1 cellular context compared by ENCODE assay signal in the genomic region with DNA sequence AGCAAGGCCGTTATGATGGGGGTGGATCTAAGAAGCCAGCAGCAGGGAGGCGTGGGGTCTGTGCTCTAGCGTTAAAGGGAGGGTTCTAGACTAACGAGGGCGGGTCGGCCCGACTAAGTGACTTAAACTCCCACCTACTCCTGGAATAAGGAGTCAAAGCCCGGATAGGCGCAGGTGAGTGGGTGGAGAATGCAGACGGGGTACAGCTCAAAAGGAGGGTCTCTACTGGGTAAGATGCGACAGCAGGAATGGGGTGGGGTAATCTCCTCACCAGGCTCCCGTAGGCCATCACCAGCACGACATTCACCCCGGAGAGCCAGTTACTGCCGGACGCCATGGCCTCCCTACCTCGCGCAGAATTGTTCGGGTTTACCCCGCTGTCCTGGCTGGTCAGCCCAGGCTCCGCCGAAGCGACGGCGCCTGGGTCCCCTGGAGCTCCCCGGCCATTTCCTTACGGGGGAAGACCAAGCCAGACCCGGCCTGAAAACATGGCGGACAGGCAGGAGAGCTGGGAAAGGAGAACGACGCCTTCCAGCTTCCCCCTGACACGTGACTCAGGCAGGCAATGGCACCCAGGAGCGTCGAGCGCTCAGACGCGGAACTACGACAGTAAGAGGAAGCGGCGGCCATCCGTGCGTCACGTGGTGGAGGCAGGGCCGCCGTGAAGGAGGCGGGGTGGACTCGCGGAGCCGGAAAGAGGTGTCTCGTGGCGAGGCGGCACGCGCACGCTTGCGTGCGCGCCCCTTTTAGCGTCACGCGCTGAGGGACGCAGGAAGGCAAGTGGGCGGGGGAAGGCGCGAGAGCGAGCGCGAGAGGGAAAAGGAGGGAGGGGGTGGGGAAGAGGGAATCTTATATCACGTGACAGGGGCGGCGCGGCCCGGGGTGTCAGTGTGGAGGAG.
TF ChIP-seq lines count a peak whose summit lies in the region.

A gene with protein sequence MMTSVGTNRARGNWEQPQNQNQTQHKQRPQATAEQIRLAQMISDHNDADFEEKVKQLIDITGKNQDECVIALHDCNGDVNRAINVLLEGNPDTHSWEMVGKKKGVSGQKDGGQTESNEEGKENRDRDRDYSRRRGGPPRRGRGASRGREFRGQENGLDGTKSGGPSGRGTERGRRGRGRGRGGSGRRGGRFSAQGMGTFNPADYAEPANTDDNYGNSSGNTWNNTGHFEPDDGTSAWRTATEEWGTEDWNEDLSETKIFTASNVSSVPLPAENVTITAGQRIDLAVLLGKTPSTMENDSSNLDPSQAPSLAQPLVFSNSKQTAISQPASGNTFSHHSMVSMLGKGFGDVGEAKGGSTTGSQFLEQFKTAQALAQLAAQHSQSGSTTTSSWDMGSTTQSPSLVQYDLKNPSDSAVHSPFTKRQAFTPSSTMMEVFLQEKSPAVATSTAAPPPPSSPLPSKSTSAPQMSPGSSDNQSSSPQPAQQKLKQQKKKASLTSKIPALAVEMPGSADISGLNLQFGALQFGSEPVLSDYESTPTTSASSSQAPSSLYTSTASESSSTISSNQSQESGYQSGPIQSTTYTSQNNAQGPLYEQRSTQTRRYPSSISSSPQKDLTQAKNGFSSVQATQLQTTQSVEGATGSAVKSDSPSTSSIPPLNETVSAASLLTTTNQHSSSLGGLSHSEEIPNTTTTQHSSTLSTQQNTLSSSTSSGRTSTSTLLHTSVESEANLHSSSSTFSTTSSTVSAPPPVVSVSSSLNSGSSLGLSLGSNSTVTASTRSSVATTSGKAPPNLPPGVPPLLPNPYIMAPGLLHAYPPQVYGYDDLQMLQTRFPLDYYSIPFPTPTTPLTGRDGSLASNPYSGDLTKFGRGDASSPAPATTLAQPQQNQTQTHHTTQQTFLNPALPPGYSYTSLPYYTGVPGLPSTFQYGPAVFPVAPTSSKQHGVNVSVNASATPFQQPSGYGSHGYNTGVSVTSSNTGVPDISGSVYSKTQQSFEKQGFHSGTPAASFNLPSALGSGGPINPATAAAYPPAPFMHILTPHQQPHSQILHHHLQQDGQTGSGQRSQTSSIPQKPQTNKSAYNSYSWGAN (plus strand): TSS at position 885 of the 899 bp plus-strand sequence. CDS start 4,169 bp downstream, outside the sequence.

TF ChIP-seq in HepG2, 621 proteins besides CTCF, POLR2A, EP300 and RAD21 (continued from another document and continues in another):
- TF ChIP-seq, protein P1, sequence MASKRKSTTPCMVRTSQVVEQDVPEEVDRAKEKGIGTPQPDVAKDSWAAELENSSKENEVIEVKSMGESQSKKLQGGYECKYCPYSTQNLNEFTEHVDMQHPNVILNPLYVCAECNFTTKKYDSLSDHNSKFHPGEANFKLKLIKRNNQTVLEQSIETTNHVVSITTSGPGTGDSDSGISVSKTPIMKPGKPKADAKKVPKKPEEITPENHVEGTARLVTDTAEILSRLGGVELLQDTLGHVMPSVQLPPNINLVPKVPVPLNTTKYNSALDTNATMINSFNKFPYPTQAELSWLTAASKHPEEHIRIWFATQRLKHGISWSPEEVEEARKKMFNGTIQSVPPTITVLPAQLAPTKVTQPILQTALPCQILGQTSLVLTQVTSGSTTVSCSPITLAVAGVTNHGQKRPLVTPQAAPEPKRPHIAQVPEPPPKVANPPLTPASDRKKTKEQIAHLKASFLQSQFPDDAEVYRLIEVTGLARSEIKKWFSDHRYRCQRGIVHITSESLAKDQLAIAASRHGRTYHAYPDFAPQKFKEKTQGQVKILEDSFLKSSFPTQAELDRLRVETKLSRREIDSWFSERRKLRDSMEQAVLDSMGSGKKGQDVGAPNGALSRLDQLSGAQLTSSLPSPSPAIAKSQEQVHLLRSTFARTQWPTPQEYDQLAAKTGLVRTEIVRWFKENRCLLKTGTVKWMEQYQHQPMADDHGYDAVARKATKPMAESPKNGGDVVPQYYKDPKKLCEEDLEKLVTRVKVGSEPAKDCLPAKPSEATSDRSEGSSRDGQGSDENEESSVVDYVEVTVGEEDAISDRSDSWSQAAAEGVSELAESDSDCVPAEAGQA (IDR thresholded peaks at IDR 0.05; ENCODE audit: low read depth) = peak; percentile 90
- TF ChIP-seq, protein P1 (CRISPR knock-in tag; IDR thresholded peaks at IDR 0.05; ENCODE audit: borderline replicate concordance) = peak; percentile 65; the same call in 1 of the 2 replicates
- TF ChIP-seq MTF2 (CRISPR knock-in tag; IDR thresholded peaks at IDR 0.05; ENCODE audit: borderline replicate concordance) (no peak), AHR (CRISPR knock-in tag; IDR thresholded peaks at IDR 0.05) (peak; percentile 21; the same call in 1 of the 2 replicates), ZNF263 (CRISPR knock-in tag; IDR thresholded peaks at IDR 0.05) (peak; percentile 56), TMF1 (CRISPR knock-in tag; IDR thresholded peaks at IDR 0.05; ENCODE audit: low read depth) (peak; percentile 53; the same call in 1 of the 2 replicates), SAFB2 (CRISPR knock-in tag; IDR thresholded peaks at IDR 0.05; ENCODE audit: borderline replicate concordance, low read depth) (peak; percentile 82; the same call in 1 of the 2 replicates), ZNF670 (CRISPR knock-in tag; IDR thresholded peaks at IDR 0.05; ENCODE audit: borderline replicate concordance) (peak; percentile 86; the same call in 1 of the 2 replicates), ETV5 (CRISPR knock-in tag; IDR thresholded peaks at IDR 0.05; ENCODE audit: borderline replicate concordance) (peak; percentile 87), RBM22 (optimal IDR thresholded peaks at IDR 0.05; ENCODE audit: low read length) (no peak), SP140L (CRISPR knock-in tag; IDR thresholded peaks at IDR 0.05; ENCODE audit: borderline replicate concordance) (0 out of 2 replicates have a peak, but pooled peaks have one; percentile 28), SKI (IDR thresholded peaks at IDR 0.05; ENCODE audit: partially characterized antibody) (peak; percentile 71), NFIB (CRISPR knock-in tag; IDR thresholded peaks at IDR 0.05; ENCODE audit: borderline replicate concordance) (no peak), ZNF792 (CRISPR knock-in tag; IDR thresholded peaks at IDR 0.05) (peak; percentile 75), HNRNPL (IDR thresholded peaks at IDR 0.05; ENCODE audit: low read depth, low read length) (0 out of 2 replicates have a peak, but pooled peaks have one; percentile 53), KLF13 (CRISPR knock-in tag; IDR thresholded peaks at IDR 0.05) (peak; percentile 77; the same call in 1 of the 2 replicates), ZNF615 (CRISPR knock-in tag; IDR thresholded peaks at IDR 0.05; ENCODE audit: borderline replicate concordance) (no peak), TBX3 (IDR thresholded peaks at IDR 0.05; ENCODE audit: borderline replicate concordance) (peak; percentile 55; the same call in 1 of the 2 replicates), ZNF446 (CRISPR knock-in tag; IDR thresholded peaks at IDR 0.05) (no peak; the same call in 1 of the 2 replicates), CCAR2 (optimal IDR thresholded peaks at IDR 0.05; ENCODE audit: low read depth, low read length) (no peak), AGO1 (IDR thresholded peaks at IDR 0.05; ENCODE audit: low read depth, low read length, poor library complexity, severe bottlenecking) (peak; percentile 44), SMYD3 (CRISPR knock-in tag; IDR thresholded peaks at IDR 0.05) (no peak), ZBTB7B (CRISPR knock-in tag; IDR thresholded peaks at IDR 0.05) (peak; percentile 29; the same call in 1 of the 2 replicates), SALL2 (CRISPR knock-in tag; IDR thresholded peaks at IDR 0.05) (peak; percentile 93; the same call in 1 of the 2 replicates)
- TF ChIP-seq, protein P2, sequence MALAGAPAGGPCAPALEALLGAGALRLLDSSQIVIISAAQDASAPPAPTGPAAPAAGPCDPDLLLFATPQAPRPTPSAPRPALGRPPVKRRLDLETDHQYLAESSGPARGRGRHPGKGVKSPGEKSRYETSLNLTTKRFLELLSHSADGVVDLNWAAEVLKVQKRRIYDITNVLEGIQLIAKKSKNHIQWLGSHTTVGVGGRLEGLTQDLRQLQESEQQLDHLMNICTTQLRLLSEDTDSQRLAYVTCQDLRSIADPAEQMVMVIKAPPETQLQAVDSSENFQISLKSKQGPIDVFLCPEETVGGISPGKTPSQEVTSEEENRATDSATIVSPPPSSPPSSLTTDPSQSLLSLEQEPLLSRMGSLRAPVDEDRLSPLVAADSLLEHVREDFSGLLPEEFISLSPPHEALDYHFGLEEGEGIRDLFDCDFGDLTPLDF (CRISPR knock-in tag; IDR thresholded peaks at IDR 0.05) = peak; percentile 55; the same call in 1 of the 2 replicates
- TF ChIP-seq, protein P3, sequence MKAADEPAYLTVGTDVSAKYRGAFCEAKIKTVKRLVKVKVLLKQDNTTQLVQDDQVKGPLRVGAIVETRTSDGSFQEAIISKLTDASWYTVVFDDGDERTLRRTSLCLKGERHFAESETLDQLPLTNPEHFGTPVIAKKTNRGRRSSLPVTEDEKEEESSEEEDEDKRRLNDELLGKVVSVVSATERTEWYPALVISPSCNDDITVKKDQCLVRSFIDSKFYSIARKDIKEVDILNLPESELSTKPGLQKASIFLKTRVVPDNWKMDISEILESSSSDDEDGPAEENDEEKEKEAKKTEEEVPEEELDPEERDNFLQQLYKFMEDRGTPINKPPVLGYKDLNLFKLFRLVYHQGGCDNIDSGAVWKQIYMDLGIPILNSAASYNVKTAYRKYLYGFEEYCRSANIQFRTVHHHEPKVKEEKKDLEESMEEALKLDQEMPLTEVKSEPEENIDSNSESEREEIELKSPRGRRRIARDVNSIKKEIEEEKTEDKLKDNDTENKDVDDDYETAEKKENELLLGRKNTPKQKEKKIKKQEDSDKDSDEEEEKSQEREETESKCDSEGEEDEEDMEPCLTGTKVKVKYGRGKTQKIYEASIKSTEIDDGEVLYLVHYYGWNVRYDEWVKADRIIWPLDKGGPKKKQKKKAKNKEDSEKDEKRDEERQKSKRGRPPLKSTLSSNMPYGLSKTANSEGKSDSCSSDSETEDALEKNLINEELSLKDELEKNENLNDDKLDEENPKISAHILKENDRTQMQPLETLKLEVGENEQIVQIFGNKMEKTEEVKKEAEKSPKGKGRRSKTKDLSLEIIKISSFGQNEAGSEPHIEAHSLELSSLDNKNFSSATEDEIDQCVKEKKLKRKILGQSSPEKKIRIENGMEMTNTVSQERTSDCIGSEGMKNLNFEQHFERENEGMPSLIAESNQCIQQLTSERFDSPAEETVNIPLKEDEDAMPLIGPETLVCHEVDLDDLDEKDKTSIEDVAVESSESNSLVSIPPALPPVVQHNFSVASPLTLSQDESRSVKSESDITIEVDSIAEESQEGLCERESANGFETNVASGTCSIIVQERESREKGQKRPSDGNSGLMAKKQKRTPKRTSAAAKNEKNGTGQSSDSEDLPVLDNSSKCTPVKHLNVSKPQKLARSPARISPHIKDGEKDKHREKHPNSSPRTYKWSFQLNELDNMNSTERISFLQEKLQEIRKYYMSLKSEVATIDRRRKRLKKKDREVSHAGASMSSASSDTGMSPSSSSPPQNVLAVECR (CRISPR knock-in tag; IDR thresholded peaks at IDR 0.05; ENCODE audit: borderline replicate concordance) = peak; percentile 93
- TF ChIP-seq, protein P4, sequence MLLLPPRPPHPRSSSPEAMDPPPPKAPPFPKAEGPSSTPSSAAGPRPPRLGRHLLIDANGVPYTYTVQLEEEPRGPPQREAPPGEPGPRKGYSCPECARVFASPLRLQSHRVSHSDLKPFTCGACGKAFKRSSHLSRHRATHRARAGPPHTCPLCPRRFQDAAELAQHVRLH (CRISPR knock-in tag; IDR thresholded peaks at IDR 0.05; ENCODE audit: borderline replicate concordance, low read depth) = peak; percentile 96
- TF ChIP-seq, protein P5, sequence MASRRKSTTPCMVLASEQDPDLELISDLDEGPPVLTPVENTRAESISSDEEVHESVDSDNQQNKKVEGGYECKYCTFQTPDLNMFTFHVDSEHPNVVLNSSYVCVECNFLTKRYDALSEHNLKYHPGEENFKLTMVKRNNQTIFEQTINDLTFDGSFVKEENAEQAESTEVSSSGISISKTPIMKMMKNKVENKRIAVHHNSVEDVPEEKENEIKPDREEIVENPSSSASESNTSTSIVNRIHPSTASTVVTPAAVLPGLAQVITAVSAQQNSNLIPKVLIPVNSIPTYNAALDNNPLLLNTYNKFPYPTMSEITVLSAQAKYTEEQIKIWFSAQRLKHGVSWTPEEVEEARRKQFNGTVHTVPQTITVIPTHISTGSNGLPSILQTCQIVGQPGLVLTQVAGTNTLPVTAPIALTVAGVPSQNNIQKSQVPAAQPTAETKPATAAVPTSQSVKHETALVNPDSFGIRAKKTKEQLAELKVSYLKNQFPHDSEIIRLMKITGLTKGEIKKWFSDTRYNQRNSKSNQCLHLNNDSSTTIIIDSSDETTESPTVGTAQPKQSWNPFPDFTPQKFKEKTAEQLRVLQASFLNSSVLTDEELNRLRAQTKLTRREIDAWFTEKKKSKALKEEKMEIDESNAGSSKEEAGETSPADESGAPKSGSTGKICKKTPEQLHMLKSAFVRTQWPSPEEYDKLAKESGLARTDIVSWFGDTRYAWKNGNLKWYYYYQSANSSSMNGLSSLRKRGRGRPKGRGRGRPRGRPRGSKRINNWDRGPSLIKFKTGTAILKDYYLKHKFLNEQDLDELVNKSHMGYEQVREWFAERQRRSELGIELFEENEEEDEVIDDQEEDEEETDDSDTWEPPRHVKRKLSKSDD (CRISPR knock-in tag; IDR thresholded peaks at IDR 0.05; ENCODE audit: low read depth) = peak; percentile 86; the same call in 1 of the 2 replicates
- TF ChIP-seq, protein P6, sequence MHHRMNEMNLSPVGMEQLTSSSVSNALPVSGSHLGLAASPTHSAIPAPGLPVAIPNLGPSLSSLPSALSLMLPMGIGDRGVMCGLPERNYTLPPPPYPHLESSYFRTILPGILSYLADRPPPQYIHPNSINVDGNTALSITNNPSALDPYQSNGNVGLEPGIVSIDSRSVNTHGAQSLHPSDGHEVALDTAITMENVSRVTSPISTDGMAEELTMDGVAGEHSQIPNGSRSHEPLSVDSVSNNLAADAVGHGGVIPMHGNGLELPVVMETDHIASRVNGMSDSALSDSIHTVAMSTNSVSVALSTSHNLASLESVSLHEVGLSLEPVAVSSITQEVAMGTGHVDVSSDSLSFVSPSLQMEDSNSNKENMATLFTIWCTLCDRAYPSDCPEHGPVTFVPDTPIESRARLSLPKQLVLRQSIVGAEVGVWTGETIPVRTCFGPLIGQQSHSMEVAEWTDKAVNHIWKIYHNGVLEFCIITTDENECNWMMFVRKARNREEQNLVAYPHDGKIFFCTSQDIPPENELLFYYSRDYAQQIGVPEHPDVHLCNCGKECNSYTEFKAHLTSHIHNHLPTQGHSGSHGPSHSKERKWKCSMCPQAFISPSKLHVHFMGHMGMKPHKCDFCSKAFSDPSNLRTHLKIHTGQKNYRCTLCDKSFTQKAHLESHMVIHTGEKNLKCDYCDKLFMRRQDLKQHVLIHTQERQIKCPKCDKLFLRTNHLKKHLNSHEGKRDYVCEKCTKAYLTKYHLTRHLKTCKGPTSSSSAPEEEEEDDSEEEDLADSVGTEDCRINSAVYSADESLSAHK (CRISPR knock-in tag; IDR thresholded peaks at IDR 0.05; ENCODE audit: borderline replicate concordance) = 0 out of 2 replicates have a peak, but pooled peaks have one; percentile 59
